Comparison of ENCODE assay signal across 21 cellular contexts in genomic region chr15:31283046-31283445, GRCh38.
"Had no signal": no experiment of that assay in that cellular context is flagged by ENCODE, and none has a peak within 500 bp of the region (broad histone marks: within the 10 kb centered on the region; RNA-seq: fewer than 3 reads in every experiment).

No MANE protein-coding gene starts in this region.

- H3K4me3 ChIP-seq: breast epithelium had no signal

- H3K27me3 ChIP-seq: breast epithelium had no signal

- H3K4me1 ChIP-seq: breast epithelium had no signal

- ATAC-seq: activated CD4-positive, CD25-positive, alpha-beta regulatory T cell treated with anti-CD3 and anti-CD28 coated beads, Interleukin-2, amount 50 U/mL, for 24 hours; activated CD8-positive, alpha-beta T cell treated with anti-CD3 and anti-CD28 coated beads for 36 hours; PC-3; T-helper 17 cell had no signal

- DNase-seq: activated CD4-positive, alpha-beta T cell treated with anti-CD3 and anti-CD28 coated beads for 4 hours; activated CD8-positive, alpha-beta T cell treated with anti-CD3 and anti-CD28 coated beads for 36 hours; activated effector memory CD4-positive, alpha-beta T cell treated with Interleukin-2 at 50 U/mL for 16 hours; activated naive CD4-positive, alpha-beta T cell; activated T-cell treated with anti-CD3 and anti-CD28 coated beads, Interleukin-2, amount 50 U/mL, for 24 hours; aorta; caudate nucleus; Kasumi-1; NCI-H1105 treated with DMSO at 0.1 percent for 48 hours; NCI-H1436 treated with DMSO at 0.1 percent for 48 hours; NCI-H187; NCI-H2081; NCI-H446; NCI-H524; PC-3; SHP77 treated with DMSO at 0.1 percent for 48 hours; T-helper 17 cell; T-helper 9 cell had no signal

- H3K9me3 ChIP-seq: breast epithelium had no signal

- H3K27ac ChIP-seq: breast epithelium had no signal

- FAIRE-seq: TTC549 had no signal
